Comparison of ENCODE assay signal across 1 cellular context in genomic region chr2:26238301-26238958, GRCh38.
TF ChIP-seq lines count a peak whose summit lies in the region.

No MANE protein-coding gene starts in this region.

TF ChIP-seq in HepG2, 621 proteins besides CTCF, POLR2A, EP300 and RAD21 (continued from another document and continues in another):
- TF ChIP-seq, protein P1, sequence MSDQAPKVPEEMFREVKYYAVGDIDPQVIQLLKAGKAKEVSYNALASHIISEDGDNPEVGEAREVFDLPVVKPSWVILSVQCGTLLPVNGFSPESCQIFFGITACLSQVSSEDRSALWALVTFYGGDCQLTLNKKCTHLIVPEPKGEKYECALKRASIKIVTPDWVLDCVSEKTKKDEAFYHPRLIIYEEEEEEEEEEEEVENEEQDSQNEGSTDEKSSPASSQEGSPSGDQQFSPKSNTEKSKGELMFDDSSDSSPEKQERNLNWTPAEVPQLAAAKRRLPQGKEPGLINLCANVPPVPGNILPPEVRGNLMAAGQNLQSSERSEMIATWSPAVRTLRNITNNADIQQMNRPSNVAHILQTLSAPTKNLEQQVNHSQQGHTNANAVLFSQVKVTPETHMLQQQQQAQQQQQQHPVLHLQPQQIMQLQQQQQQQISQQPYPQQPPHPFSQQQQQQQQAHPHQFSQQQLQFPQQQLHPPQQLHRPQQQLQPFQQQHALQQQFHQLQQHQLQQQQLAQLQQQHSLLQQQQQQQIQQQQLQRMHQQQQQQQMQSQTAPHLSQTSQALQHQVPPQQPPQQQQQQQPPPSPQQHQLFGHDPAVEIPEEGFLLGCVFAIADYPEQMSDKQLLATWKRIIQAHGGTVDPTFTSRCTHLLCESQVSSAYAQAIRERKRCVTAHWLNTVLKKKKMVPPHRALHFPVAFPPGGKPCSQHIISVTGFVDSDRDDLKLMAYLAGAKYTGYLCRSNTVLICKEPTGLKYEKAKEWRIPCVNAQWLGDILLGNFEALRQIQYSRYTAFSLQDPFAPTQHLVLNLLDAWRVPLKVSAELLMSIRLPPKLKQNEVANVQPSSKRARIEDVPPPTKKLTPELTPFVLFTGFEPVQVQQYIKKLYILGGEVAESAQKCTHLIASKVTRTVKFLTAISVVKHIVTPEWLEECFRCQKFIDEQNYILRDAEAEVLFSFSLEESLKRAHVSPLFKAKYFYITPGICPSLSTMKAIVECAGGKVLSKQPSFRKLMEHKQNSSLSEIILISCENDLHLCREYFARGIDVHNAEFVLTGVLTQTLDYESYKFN (CRISPR knock-in tag; conservative IDR thresholded peaks at IDR 0.05) = peak; percentile 59
- TF ChIP-seq NR2F6 (IDR thresholded peaks at IDR 0.05) (peak; percentile 83), NR2F6 (CRISPR knock-in tag; IDR thresholded peaks at IDR 0.05) (peak; percentile 83), AFF4 (CRISPR knock-in tag; IDR thresholded peaks at IDR 0.05) (no peak), KLF15 (CRISPR knock-in tag; IDR thresholded peaks at IDR 0.05; ENCODE audit: borderline replicate concordance) (no peak), MIER2 (CRISPR knock-in tag; IDR thresholded peaks at IDR 0.05) (no peak), GABPB1 (CRISPR knock-in tag; IDR thresholded peaks at IDR 0.05) (no peak), ZNF691 (CRISPR knock-in tag; IDR thresholded peaks at IDR 0.05; ENCODE audit: borderline replicate concordance, low read depth) (no peak), MXD4 (CRISPR knock-in tag; IDR thresholded peaks at IDR 0.05) (no peak), ZFP91 (CRISPR knock-in tag; IDR thresholded peaks at IDR 0.05; ENCODE audit: borderline replicate concordance) (no peak), THYN1 (CRISPR knock-in tag; IDR thresholded peaks at IDR 0.05; ENCODE audit: borderline replicate concordance, low read depth) (no peak), ZFP36 (IDR thresholded peaks at IDR 0.05; ENCODE audit: borderline replicate concordance, low read depth, low read length, partially characterized antibody) (no peak), ZNF430 (CRISPR knock-in tag; IDR thresholded peaks at IDR 0.05) (no peak), ZNF335 (CRISPR knock-in tag; IDR thresholded peaks at IDR 0.05) (peak; percentile 97), RXRB (CRISPR knock-in tag; IDR thresholded peaks at IDR 0.05; ENCODE audit: borderline replicate concordance) (peak; percentile 98), ZBTB1 (CRISPR knock-in tag; IDR thresholded peaks at IDR 0.05; ENCODE audit: borderline replicate concordance) (no peak), LBX2 (CRISPR knock-in tag; IDR thresholded peaks at IDR 0.05; ENCODE audit: borderline replicate concordance) (no peak), ZNF562 (CRISPR knock-in tag; IDR thresholded peaks at IDR 0.05; ENCODE audit: borderline replicate concordance) (no peak), ZNF263 (CRISPR knock-in tag; IDR thresholded peaks at IDR 0.05) (no peak), TCF7 (IDR thresholded peaks at IDR 0.05; ENCODE audit: low read depth) (no peak), SCMH1 (CRISPR knock-in tag; IDR thresholded peaks at IDR 0.05; ENCODE audit: borderline replicate concordance) (no peak), HNRNPK (IDR thresholded peaks at IDR 0.05; ENCODE audit: low read depth, low read length, poor library complexity, severe bottlenecking) (no peak), ZNF816 (CRISPR knock-in tag; IDR thresholded peaks at IDR 0.05; ENCODE audit: borderline replicate concordance) (0 out of 2 replicates have a peak, but pooled peaks have one; percentile 61), ZFAT (CRISPR knock-in tag; conservative IDR thresholded peaks at IDR 0.05) (no peak), ARNT2 (CRISPR knock-in tag; IDR thresholded peaks at IDR 0.05; ENCODE audit: low read depth) (no peak), CAMTA2 (CRISPR knock-in tag; IDR thresholded peaks at IDR 0.05; ENCODE audit: borderline replicate concordance) (no peak), REST (IDR thresholded peaks at IDR 0.05; ENCODE audit: borderline replicate concordance in 1 of 2, low read depth in 1 of 2, low read length in 2 of 2) (no peak), ZNF552 (CRISPR knock-in tag; IDR thresholded peaks at IDR 0.05; ENCODE audit: borderline replicate concordance) (no peak), ZNF224 (CRISPR knock-in tag; IDR thresholded peaks at IDR 0.05) (no peak), BRD4 (CRISPR knock-in tag; IDR thresholded peaks at IDR 0.05) (no peak), ZFP41 (CRISPR knock-in tag; IDR thresholded peaks at IDR 0.05; ENCODE audit: borderline replicate concordance) (no peak), PBX3 (CRISPR knock-in tag; IDR thresholded peaks at IDR 0.05; ENCODE audit: borderline replicate concordance) (no peak), TSC22D2 (CRISPR knock-in tag; IDR thresholded peaks at IDR 0.05; ENCODE audit: borderline replicate concordance) (no peak), HHEX (CRISPR knock-in tag; IDR thresholded peaks at IDR 0.05) (no peak), HNRNPLL (IDR thresholded peaks at IDR 0.05; ENCODE audit: low read depth, low read length, poor library complexity, severe bottlenecking) (no peak)
- TF ChIP-seq, protein P2, sequence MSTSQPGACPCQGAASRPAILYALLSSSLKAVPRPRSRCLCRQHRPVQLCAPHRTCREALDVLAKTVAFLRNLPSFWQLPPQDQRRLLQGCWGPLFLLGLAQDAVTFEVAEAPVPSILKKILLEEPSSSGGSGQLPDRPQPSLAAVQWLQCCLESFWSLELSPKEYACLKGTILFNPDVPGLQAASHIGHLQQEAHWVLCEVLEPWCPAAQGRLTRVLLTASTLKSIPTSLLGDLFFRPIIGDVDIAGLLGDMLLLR (CRISPR knock-in tag; IDR thresholded peaks at IDR 0.05) = no peak
- TF ChIP-seq, protein P3, sequence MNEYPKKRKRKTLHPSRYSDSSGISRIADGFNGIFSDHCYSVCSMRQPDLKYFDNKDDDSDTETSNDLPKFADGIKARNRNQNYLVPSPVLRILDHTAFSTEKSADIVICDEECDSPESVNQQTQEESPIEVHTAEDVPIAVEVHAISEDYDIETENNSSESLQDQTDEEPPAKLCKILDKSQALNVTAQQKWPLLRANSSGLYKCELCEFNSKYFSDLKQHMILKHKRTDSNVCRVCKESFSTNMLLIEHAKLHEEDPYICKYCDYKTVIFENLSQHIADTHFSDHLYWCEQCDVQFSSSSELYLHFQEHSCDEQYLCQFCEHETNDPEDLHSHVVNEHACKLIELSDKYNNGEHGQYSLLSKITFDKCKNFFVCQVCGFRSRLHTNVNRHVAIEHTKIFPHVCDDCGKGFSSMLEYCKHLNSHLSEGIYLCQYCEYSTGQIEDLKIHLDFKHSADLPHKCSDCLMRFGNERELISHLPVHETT (CRISPR knock-in tag; conservative IDR thresholded peaks at IDR 0.05) = no peak
